8 cellular contexts compared by ENCODE assay signal in genomic region chr14:31205681-31206535, GRCh38. TPM values are rescaled to one million over a fixed set of nuclear protein-coding genes. Genes with fewer than 3 reads are reported as not detected.
A peak's percentile ranks its signal among the peaks of the same experiment; 100 is the strongest.
DNase-seq lines count a peak whose midpoint lies in the region; ATAC-seq, FAIRE-seq and TF ChIP-seq lines count a peak whose summit lies in the region.

No MANE protein-coding gene starts in this region.

- DNase-seq in heart left ventricle (no peak), Right ventricle myocardium inferior (ENCODE audit: missing footprints) (no peak), NCI-H82 treated with DMSO at 0.1 percent for 48 hours (lab: John Stamatoyannopoulos, UW; ENCODE audit: unreplicated experiment) (peak; percentile 13), memory B cell (ENCODE audit: low spot score in 2 of 2) (no peak), urothelium cell line (ENCODE audit: low spot score) (peak; percentile 9), 8988T (no peak)
- no peak for DNase-seq in central memory CD8-positive, alpha-beta T cell (ENCODE audit: low spot score in 2 of 2)

- no peak for FAIRE-seq in urothelium cell line (lab: Jason Lieb, UNC)

- peak overlapping the region; percentile 99 for H3K27ac Mint-ChIP-seq in central memory CD8-positive, alpha-beta T cell (ENCODE audit: low read depth)
- H3K27ac Mint-ChIP-seq in memory B cell, result peak overlapping the region; percentile 99

- H3K36me3 Mint-ChIP-seq in central memory CD8-positive, alpha-beta T cell (ENCODE audit: insufficient read depth), result peaks cover 47% of the 10 kb centered on the region
- H3K36me3 Mint-ChIP-seq in memory B cell, result peaks cover 18% of the 10 kb centered on the region

- ATAC-seq in heart left ventricle (no peak), Right ventricle myocardium inferior (no peak), memory B cell (ENCODE audit: low read depth) (no peak), GM18858 (IDR thresholded peaks at IDR 0.05; ENCODE audit: unreplicated experiment) (no peak)
- ATAC-seq in central memory CD8-positive, alpha-beta T cell (replicated peaks; ENCODE audit: extremely low read depth, poor library complexity, severe bottlenecking), result no peak

- peak overlapping the region; percentile 92 to 100 (median 98) for H3K27ac ChIP-seq in heart left ventricle

- TF ChIP-seq CTCF in heart left ventricle (IDR thresholded peaks at IDR 0.05), result no peak

- no peaks in the 10 kb centered on the region for H3K9me3 Mint-ChIP-seq in central memory CD8-positive, alpha-beta T cell
- H3K9me3 Mint-ChIP-seq in memory B cell, result no peaks in the 10 kb centered on the region

- H3K4me3 ChIP-seq in heart left ventricle, result peak overlapping the region; percentile 74 to 97 (median 84)

- peaks cover 52% of the 10 kb centered on the region for H3K4me1 Mint-ChIP-seq in central memory CD8-positive, alpha-beta T cell
- H3K4me1 Mint-ChIP-seq in memory B cell, result peaks cover 21% of the 10 kb centered on the region

- no peaks in the 10 kb centered on the region for H3K27me3 ChIP-seq in heart left ventricle

- TF ChIP-seq POLR2A in heart left ventricle (IDR thresholded peaks at IDR 0.05), result peak in 1 of 2 donors; percentile 17

- 4 to 8% (median 5%) methylated on average over 9 of the region's 9 CpGs for WGBS in heart left ventricle, 4 donors

- intact Hi-C loops in heart left ventricle (cut with DNase I), result loop anchor here in 7 of 10 donors (2.0 to 10.0 kb wide), 9 partner anchors 34 to 251 kb away; partner anchors contain the start of genes DTD2 (in 1 of the 7) and HEATR5A (in 1 of the 7)
- intact Hi-C loops in Right ventricle myocardium inferior (cut with DNase I), result no loop called here

- H3K4me3 Mint-ChIP-seq in central memory CD8-positive, alpha-beta T cell, result peak overlapping the region; percentile 94
- peak overlapping the region; percentile 78 for H3K4me3 Mint-ChIP-seq in memory B cell

- H3K27me3 Mint-ChIP-seq in central memory CD8-positive, alpha-beta T cell, result no peaks in the 10 kb centered on the region
- H3K27me3 Mint-ChIP-seq in memory B cell, result no peaks in the 10 kb centered on the region

- H3K36me3 ChIP-seq in heart left ventricle, result peaks cover 0 to 37% (median 23%) of the 10 kb centered on the region in 9 donors

- no peaks in the 10 kb centered on the region for H3K9me3 ChIP-seq in heart left ventricle

- H3K4me1 ChIP-seq in heart left ventricle, result peaks cover 6 to 44% (median 24%) of the 10 kb centered on the region in 12 donors

RNA-seq across cellular contexts. Expression of gene HECTD1, which starts 1.7 kb away (rescaled TPM):
- 100 to 1,000 TPM; 122 to 185 (median 158) TPM for total RNA-seq in heart left ventricle
- polyA plus RNA-seq in heart left ventricle, result 100 to 1,000 TPM in 1 of 2 donors, 10 to 100 TPM in 1; 42.4 to 108 TPM
- 151 TPM for total RNA-seq in Right ventricle myocardium inferior

Comparison
In these comparisons a context has a peak if more than half of its experiments do, and no peak if none do; other contexts are left out.
1. DNase-seq: peak in NCI-H82 treated with DMSO at 0.1 percent for 48 hours (single experiment) and urothelium cell line (single experiment); none in heart left ventricle (0 of 5), Right ventricle myocardium inferior (single experiment), central memory CD8-positive, alpha-beta T cell (0 of 2), memory B cell (0 of 2) and 8988T (single experiment).